11 cellular contexts compared by ENCODE assay signal in genomic region chr14:89237923-89238529, GRCh38.
A peak's percentile ranks its signal among the peaks of the same experiment; 100 is the strongest.
DNase-seq lines count a peak whose midpoint lies in the region; ATAC-seq and TF ChIP-seq lines count a peak whose summit lies in the region.
"Had no signal": no experiment of that assay in that cellular context is flagged by ENCODE, and none has a peak within 500 bp of the region (broad histone marks: within the 10 kb centered on the region; RNA-seq: fewer than 3 reads in every experiment).

No MANE protein-coding gene starts in this region.

- TF ChIP-seq CTCF in HFF-Myc (IDR thresholded peaks at IDR 0.05; ENCODE audit: low read depth, low read length, missing control alignments), result peak; percentile 37

- DNase-seq in ACHN (peak; percentile 23), HFF-Myc (ENCODE audit: extremely low read depth, low read depth) (no peak), amniotic epithelial cell (ENCODE audit: low read depth) (peak; percentile 41), iris pigment epithelial cell (ENCODE audit: low read depth) (peak; percentile 26), EL (no peak), CD1c-positive myeloid dendritic cell (ENCODE audit: extremely low spot score) (no peak), NK-92 (lab: John Stamatoyannopoulos, UW; ENCODE audit: unreplicated experiment) (no peak)
- DNase-seq: activated CD8-positive, alpha-beta T cell treated with anti-CD3 and anti-CD28 coated beads for 36 hours; effector CD4-positive, alpha-beta T cell; naive B cell had no signal

- in situ Hi-C loops in ACHN (cut with HindIII; ENCODE audit: low pct_ligation_motif_present, low pct_unique_long_range_greater_than_20kb, low sequenced_read_pairs), result no loop called here

- H3K4me3 ChIP-seq in HFF-Myc (replicated peaks; ENCODE audit: low read depth, low read length), result no peak overlapping the region

- no peak for ATAC-seq in GM21528 (IDR thresholded peaks at IDR 0.05; ENCODE audit: low FRiP score, unreplicated experiment)
- ATAC-seq: activated CD8-positive, alpha-beta T cell treated with anti-CD3 and anti-CD28 coated beads for 36 hours had no signal

Comparison
In these comparisons a context has a peak if more than half of its experiments do, and no peak if none do; other contexts are left out.
1. DNase-seq: peak in ACHN (single experiment), amniotic epithelial cell (single experiment) and iris pigment epithelial cell (single experiment); none in HFF-Myc (single experiment), EL (single experiment), CD1c-positive myeloid dendritic cell (single experiment) and NK-92 (single experiment).